2 cellular contexts compared by ENCODE assay signal in genomic region chr1:28771921-28772320, GRCh38. TPM values are rescaled to one million over a fixed set of nuclear protein-coding genes. Genes with fewer than 3 reads are reported as not detected.
"Had no signal": no experiment of that assay in that cellular context is flagged by ENCODE, and none has a peak within 500 bp of the region (broad histone marks: within the 10 kb centered on the region; RNA-seq: fewer than 3 reads in every experiment).

No MANE protein-coding gene starts in this region.

RNA-seq across cellular contexts. Expression of gene OPRD1, which starts 40.0 kb away (rescaled TPM):
- total RNA-seq: M059J, Right ventricle myocardium superior had no signal
